ENCODE assay signal across 10 cellular contexts in genomic region chr12:49091056-49091835, GRCh38. TPM values are rescaled to one million over a fixed set of nuclear protein-coding genes. Genes with fewer than 3 reads are reported as not detected.
DNase-seq lines count a peak whose midpoint lies in the region; ATAC-seq and FAIRE-seq lines count a peak whose summit lies in the region.
"Had no signal": no experiment of that assay in that cellular context is flagged by ENCODE, and none has a peak within 500 bp of the region (broad histone marks: within the 10 kb centered on the region; RNA-seq: fewer than 3 reads in every experiment).

No MANE protein-coding gene starts in this region.

- H3K36me3 ChIP-seq in subcutaneous abdominal adipose tissue (ENCODE audit: control insufficient read depth in 5 of 5, insufficient read depth in 5 of 5, low read length in 5 of 5) (peaks cover 0 to 4% (median 0%) of the 10 kb centered on the region in 5 donors), small intestine (ENCODE audit: control insufficient read depth in 2 of 2, insufficient read depth in 2 of 2, low read length in 2 of 2) (no peaks in the 10 kb centered on the region)

- H3K9me3 Mint-ChIP-seq in activated naive CD8-positive, alpha-beta T cell (ENCODE audit: low read depth): no peaks in the 10 kb centered on the region
- H3K9me3 Mint-ChIP-seq in activated naive CD8-positive, alpha-beta T cell treated with anti-CD3 and anti-CD28 coated beads, Interleukin-2, amount 50 U/mL, for 24 hours: no peaks in the 10 kb centered on the region
- no peaks in the 10 kb centered on the region for H3K9me3 Mint-ChIP-seq in activated T-helper 1 cell treated with anti-CD3 and anti-CD28 coated beads, Interleukin-12 subunit alpha, Interleukin-12 subunit beta, Interleukin-2, Interleukin-4 antibody, amounts not matched to agents 30 ng/mL and 10 ng/mL and 1 ng/mL, durations not matched to agents 14 hours and 24 hours and 36 hours

- FAIRE-seq in small intestine (lab: Jason Lieb, UNC): no peak
- FAIRE-seq in GM19239 (lab: Jason Lieb, UNC): no peak

- peaks cover 25% of the 10 kb centered on the region for H3K27me3 Mint-ChIP-seq in activated naive CD8-positive, alpha-beta T cell
- H3K27me3 Mint-ChIP-seq in activated naive CD8-positive, alpha-beta T cell treated with anti-CD3 and anti-CD28 coated beads, Interleukin-2, amount 50 U/mL, for 24 hours: peaks cover 61% of the 10 kb centered on the region
- peaks cover 55% of the 10 kb centered on the region for H3K27me3 Mint-ChIP-seq in activated T-helper 1 cell treated with anti-CD3 and anti-CD28 coated beads, Interleukin-12 subunit alpha, Interleukin-12 subunit beta, Interleukin-2, Interleukin-4 antibody, amounts not matched to agents 30 ng/mL and 10 ng/mL and 1 ng/mL, durations not matched to agents 14 hours and 24 hours and 36 hours (ENCODE audit: insufficient read depth)

- intact Hi-C loops in activated T-helper 1 cell treated with anti-CD3 and anti-CD28 coated beads, Interleukin-12 subunit alpha, Interleukin-12 subunit beta, Interleukin-2, Interleukin-4 antibody, amounts not matched to agents 30 ng/mL and 10 ng/mL and 1 ng/mL, durations not matched to agents 14 hours and 24 hours and 36 hours (cut with micrococcal nuclease): loop anchor here (5.0 kb wide), 1 partner anchor 251 kb away; no protein-coding TSS in a partner anchor

- H3K27ac ChIP-seq in subcutaneous abdominal adipose tissue (ENCODE audit: low read depth, low read length): no peak overlapping the region
- no peak overlapping the region for H3K27ac ChIP-seq in small intestine (ENCODE audit: low read depth in 1 of 2, low read length in 1 of 2)
- H3K27ac ChIP-seq: VCaP had no signal

- H3K9me3 ChIP-seq in subcutaneous abdominal adipose tissue (ENCODE audit: control insufficient read depth in 5 of 5, low read length in 5 of 5): no peaks in the 10 kb centered on the region
- H3K9me3 ChIP-seq in small intestine (ENCODE audit: control insufficient read depth, low read depth): peaks cover 2% of the 10 kb centered on the region

- H3K27ac Mint-ChIP-seq in activated naive CD8-positive, alpha-beta T cell: no peak overlapping the region
- H3K27ac Mint-ChIP-seq in activated naive CD8-positive, alpha-beta T cell treated with anti-CD3 and anti-CD28 coated beads, Interleukin-2, amount 50 U/mL, for 24 hours: no peak overlapping the region
- peak overlapping the region; percentile 61 for H3K27ac Mint-ChIP-seq in activated T-helper 1 cell treated with anti-CD3 and anti-CD28 coated beads, Interleukin-12 subunit alpha, Interleukin-12 subunit beta, Interleukin-2, Interleukin-4 antibody, amounts not matched to agents 30 ng/mL and 10 ng/mL and 1 ng/mL, durations not matched to agents 14 hours and 24 hours and 36 hours

- peaks cover 54% of the 10 kb centered on the region for H3K4me1 Mint-ChIP-seq in activated naive CD8-positive, alpha-beta T cell (ENCODE audit: low read depth)
- peaks cover 56% of the 10 kb centered on the region for H3K4me1 Mint-ChIP-seq in activated naive CD8-positive, alpha-beta T cell treated with anti-CD3 and anti-CD28 coated beads, Interleukin-2, amount 50 U/mL, for 24 hours
- peaks cover 72% of the 10 kb centered on the region for H3K4me1 Mint-ChIP-seq in activated T-helper 1 cell treated with anti-CD3 and anti-CD28 coated beads, Interleukin-12 subunit alpha, Interleukin-12 subunit beta, Interleukin-2, Interleukin-4 antibody, amounts not matched to agents 30 ng/mL and 10 ng/mL and 1 ng/mL, durations not matched to agents 14 hours and 24 hours and 36 hours (ENCODE audit: low read depth)

- no peak overlapping the region for H3K9ac ChIP-seq in subcutaneous abdominal adipose tissue (ENCODE audit: low read length in 5 of 5)

- H3K4me3 Mint-ChIP-seq in activated naive CD8-positive, alpha-beta T cell: peak overlapping the region; percentile 60
- no peak overlapping the region for H3K4me3 Mint-ChIP-seq in activated naive CD8-positive, alpha-beta T cell treated with anti-CD3 and anti-CD28 coated beads, Interleukin-2, amount 50 U/mL, for 24 hours
- H3K4me3 Mint-ChIP-seq in activated T-helper 1 cell treated with anti-CD3 and anti-CD28 coated beads, Interleukin-12 subunit alpha, Interleukin-12 subunit beta, Interleukin-2, Interleukin-4 antibody, amounts not matched to agents 30 ng/mL and 10 ng/mL and 1 ng/mL, durations not matched to agents 14 hours and 24 hours and 36 hours: peak overlapping the region; percentile 54

- ATAC-seq in activated naive CD8-positive, alpha-beta T cell treated with anti-CD3 and anti-CD28 coated beads, Interleukin-2, amount 50 U/mL, for 24 hours: no peak
- ATAC-seq in HG03025 (IDR thresholded peaks at IDR 0.05; ENCODE audit: low FRiP score, unreplicated experiment): no peak

- H3K27me3 ChIP-seq in subcutaneous abdominal adipose tissue (ENCODE audit: control insufficient read depth in 5 of 5, insufficient read depth in 4 of 5, low read length in 5 of 5) (peaks cover 46 to 61% (median 56%) of the 10 kb centered on the region in 5 donors), small intestine (ENCODE audit: control insufficient read depth in 2 of 2, insufficient read depth in 2 of 2, low read length in 2 of 2) (peaks cover 9 to 22% of the 10 kb centered on the region in 2 donors)

- peaks cover 3% of the 10 kb centered on the region for H3K36me3 Mint-ChIP-seq in activated naive CD8-positive, alpha-beta T cell
- peaks cover 3% of the 10 kb centered on the region for H3K36me3 Mint-ChIP-seq in activated naive CD8-positive, alpha-beta T cell treated with anti-CD3 and anti-CD28 coated beads, Interleukin-2, amount 50 U/mL, for 24 hours (ENCODE audit: low read depth)
- H3K36me3 Mint-ChIP-seq in activated T-helper 1 cell treated with anti-CD3 and anti-CD28 coated beads, Interleukin-12 subunit alpha, Interleukin-12 subunit beta, Interleukin-2, Interleukin-4 antibody, amounts not matched to agents 30 ng/mL and 10 ng/mL and 1 ng/mL, durations not matched to agents 14 hours and 24 hours and 36 hours (ENCODE audit: low read depth): peaks cover 14% of the 10 kb centered on the region

- WGBS in small intestine, 3 donors: 16 to 27% (median 17%) methylated on average over 41 of the region's 41 CpGs

- peak overlapping the region in 3 of 5 donors; percentile 30 to 56 (median 50) for H3K4me3 ChIP-seq in subcutaneous abdominal adipose tissue (ENCODE audit: low read depth in 1 of 5, low read length in 5 of 5)
- no peak overlapping the region for H3K4me3 ChIP-seq in small intestine (ENCODE audit: low read depth in 1 of 2, low read length in 2 of 2)

- DNase-seq in activated naive CD8-positive, alpha-beta T cell treated with anti-CD3 and anti-CD28 coated beads, Interleukin-2, amount 50 U/mL, for 24 hours: no peak
- no peak for DNase-seq in activated T-helper 1 cell treated with anti-CD3 and anti-CD28 coated beads, Interleukin-12 subunit alpha, Interleukin-12 subunit beta, Interleukin-2, Interleukin-4 antibody, amounts not matched to agents 30 ng/mL and 10 ng/mL and 1 ng/mL, durations not matched to agents 14 hours and 24 hours and 36 hours (ENCODE audit: low spot score)
- peak; percentile 16 for DNase-seq in left kidney (ENCODE audit: low read depth, low spot score)
- DNase-seq in small intestine: no peak
- DNase-seq in GM19239 (ENCODE audit: insufficient read length, low spot score): no peak

- H3K4me1 ChIP-seq in subcutaneous abdominal adipose tissue (ENCODE audit: control insufficient read depth in 5 of 5, insufficient read depth in 5 of 5, low read length in 5 of 5) (peaks cover 5 to 62% (median 55%) of the 10 kb centered on the region in 5 donors), small intestine (ENCODE audit: control insufficient read depth in 2 of 2, insufficient read depth in 1 of 2, low read depth in 1 of 2, low read length in 1 of 2) (peaks cover 0 to 3% of the 10 kb centered on the region in 2 donors)

RNA-seq across cellular contexts. Expression of gene DHH, which starts 3.4 kb away (rescaled TPM):
- 0.10 TPM in 1 of 2 replicates, not detected in the other for total RNA-seq in activated T-helper 1 cell treated with anti-CD3 and anti-CD28 coated beads, Interleukin-12 subunit alpha, Interleukin-12 subunit beta, Interleukin-2, Interleukin-4 antibody, amounts not matched to agents 30 ng/mL and 10 ng/mL and 1 ng/mL, durations not matched to agents 14 hours and 24 hours and 36 hours
- 1 to 10 TPM in 1 of 3 donors, not detected in 2; 2.3 TPM for polyA plus RNA-seq in small intestine
- polyA plus RNA-seq: BJ had no signal

RNA-seq across cellular contexts. Expression of gene LMBR1L, which starts 19.4 kb away (rescaled TPM):
- 50.4 and 52.5 TPM in 2 replicates for total RNA-seq in activated T-helper 1 cell treated with anti-CD3 and anti-CD28 coated beads, Interleukin-12 subunit alpha, Interleukin-12 subunit beta, Interleukin-2, Interleukin-4 antibody, amounts not matched to agents 30 ng/mL and 10 ng/mL and 1 ng/mL, durations not matched to agents 14 hours and 24 hours and 36 hours
- polyA plus RNA-seq in small intestine: 100 to 1,000 TPM in 1 of 3 donors, 10 to 100 TPM in 2; 27.6 to 110 (median 65.4) TPM

RNA-seq across cellular contexts. Expression of gene RHEBL1, which starts 21.5 kb away (rescaled TPM):
- 8.6 and 10.7 TPM in 2 replicates for total RNA-seq in activated T-helper 1 cell treated with anti-CD3 and anti-CD28 coated beads, Interleukin-12 subunit alpha, Interleukin-12 subunit beta, Interleukin-2, Interleukin-4 antibody, amounts not matched to agents 30 ng/mL and 10 ng/mL and 1 ng/mL, durations not matched to agents 14 hours and 24 hours and 36 hours
- polyA plus RNA-seq in small intestine: 1 to 10 TPM in 2 of 3 donors, not detected in 1; 1.2 to 1.4 TPM

RNA-seq across cellular contexts. Expression of gene KMT2D, which starts 30.7 kb away (rescaled TPM):
- 107 and 109 TPM in 2 replicates for total RNA-seq in activated T-helper 1 cell treated with anti-CD3 and anti-CD28 coated beads, Interleukin-12 subunit alpha, Interleukin-12 subunit beta, Interleukin-2, Interleukin-4 antibody, amounts not matched to agents 30 ng/mL and 10 ng/mL and 1 ng/mL, durations not matched to agents 14 hours and 24 hours and 36 hours
- polyA plus RNA-seq in small intestine: 10 to 100 TPM in 2 of 3 donors, 1 to 10 TPM in 1; 5.4 to 34.8 (median 10.7) TPM

RNA-seq across cellular contexts. Expression of gene TUBA1B, which starts 39.9 kb away (rescaled TPM):
- total RNA-seq in activated T-helper 1 cell treated with anti-CD3 and anti-CD28 coated beads, Interleukin-12 subunit alpha, Interleukin-12 subunit beta, Interleukin-2, Interleukin-4 antibody, amounts not matched to agents 30 ng/mL and 10 ng/mL and 1 ng/mL, durations not matched to agents 14 hours and 24 hours and 36 hours: 1,521 TPM in 2 replicates
- polyA plus RNA-seq in small intestine: 1,000 to 10,000 TPM in 1 of 3 donors, 100 to 1,000 TPM in 2; 196 to 1,168 (median 291) TPM

Comparison
In these comparisons a context has a peak if more than half of its experiments do, and no peak if none do; other contexts are left out.
1. H3K4me3 ChIP-seq: peak in subcutaneous abdominal adipose tissue (3 of 5); none in small intestine (0 of 2).